In the genomic region with DNA sequence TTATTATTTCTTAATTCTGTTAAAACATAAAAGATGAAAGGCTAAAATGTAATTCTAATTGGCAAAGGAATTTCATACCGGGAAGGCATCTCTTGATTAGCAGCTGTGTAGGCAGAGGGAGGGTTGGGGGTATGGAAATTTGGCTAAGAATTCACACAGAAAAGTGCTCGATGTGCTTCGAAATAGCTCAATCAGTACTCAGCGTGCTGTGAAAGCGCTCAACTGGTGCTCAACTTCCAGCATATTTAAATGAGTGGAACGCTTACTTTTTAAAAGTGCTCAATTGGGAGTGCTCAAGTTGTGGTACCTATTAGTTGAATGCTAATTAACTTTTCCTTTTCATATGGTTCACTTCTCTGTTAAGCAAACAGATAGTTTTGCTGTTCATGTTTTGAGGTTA, we compare ENCODE assay signal across 30 cellular contexts.
"Had no signal": no experiment of that assay in that cellular context is flagged by ENCODE, and none has a peak within 500 bp of the region (broad histone marks: within the 10 kb centered on the region; RNA-seq: fewer than 3 reads in every experiment).

No MANE protein-coding gene starts in this region.

- H3K27me3 ChIP-seq: ascending aorta, body of pancreas had no signal

- H3K36me3 ChIP-seq: ascending aorta, WERI-Rb-1 had no signal

- H3K4me1 Mint-ChIP-seq: activated CD8-positive, alpha-beta memory T cell treated with anti-CD3 and anti-CD28 coated beads, Interleukin-2, amount 10 ng/mL, durations not matched to agents 7 days and 5 days; activated naive CD8-positive, alpha-beta T cell treated with anti-CD3 and anti-CD28 coated beads, Interleukin-2, amount 50 U/mL, for 24 hours had no signal

- H3K4me3 ChIP-seq: ascending aorta, body of pancreas, SK-N-MC had no signal

- H3K27ac ChIP-seq: ascending aorta, body of pancreas, SK-N-MC, WERI-Rb-1 had no signal

- H3K27me3 Mint-ChIP-seq: activated CD8-positive, alpha-beta memory T cell treated with anti-CD3 and anti-CD28 coated beads, Interleukin-2, amount 10 ng/mL, durations not matched to agents 7 days and 5 days; activated naive CD8-positive, alpha-beta T cell treated with anti-CD3 and anti-CD28 coated beads, Interleukin-2, amount 50 U/mL, for 24 hours; activated T-cell treated with anti-CD3 and anti-CD28 coated beads, Interleukin-2, amount 50 U/mL, for 24 hours had no signal

- H3K36me3 Mint-ChIP-seq: activated CD8-positive, alpha-beta memory T cell treated with anti-CD3 and anti-CD28 coated beads, Interleukin-2, amount 10 ng/mL, durations not matched to agents 7 days and 5 days; activated naive CD4-positive, alpha-beta T cell treated with anti-CD3 and anti-CD28 coated beads, Interleukin-2, amount 50 U/mL, for 72 hours had no signal

- H3K27ac Mint-ChIP-seq: activated CD8-positive, alpha-beta memory T cell treated with anti-CD3 and anti-CD28 coated beads, Interleukin-2, amount 10 ng/mL, durations not matched to agents 7 days and 5 days; activated naive CD4-positive, alpha-beta T cell treated with anti-CD3 and anti-CD28 coated beads, Interleukin-2, amount 50 U/mL, for 72 hours; activated naive CD8-positive, alpha-beta T cell treated with anti-CD3 and anti-CD28 coated beads, Interleukin-2, amount 50 U/mL, for 24 hours; activated T-cell treated with anti-CD3 and anti-CD28 coated beads, Interleukin-2, amount 50 U/mL, for 24 hours; activated T-helper 1 cell treated with anti-CD3 and anti-CD28 coated beads, Interleukin-12 subunit alpha, Interleukin-12 subunit beta, Interleukin-2, Interleukin-4 antibody, amounts not matched to agents 30 ng/mL and 10 ng/mL and 1 ng/mL, durations not matched to agents 14 hours and 24 hours and 36 hours had no signal

- H3K4me3 Mint-ChIP-seq: activated CD8-positive, alpha-beta memory T cell treated with anti-CD3 and anti-CD28 coated beads, Interleukin-2, amount 10 ng/mL, durations not matched to agents 7 days and 5 days; activated naive CD8-positive, alpha-beta T cell treated with anti-CD3 and anti-CD28 coated beads, Interleukin-2, amount 50 U/mL, for 24 hours; activated T-cell treated with anti-CD3 and anti-CD28 coated beads, Interleukin-2, amount 50 U/mL, for 24 hours; activated T-helper 1 cell treated with anti-CD3 and anti-CD28 coated beads, Interleukin-12 subunit alpha, Interleukin-12 subunit beta, Interleukin-2, Interleukin-4 antibody, amounts not matched to agents 30 ng/mL and 10 ng/mL and 1 ng/mL, durations not matched to agents 14 hours and 24 hours and 36 hours had no signal

- H3K4me1 ChIP-seq: ascending aorta, body of pancreas had no signal

- H3K9me3 ChIP-seq: ascending aorta, body of pancreas had no signal

- ATAC-seq: activated CD8-positive, alpha-beta memory T cell treated with anti-CD3 and anti-CD28 coated beads, Interleukin-2, amount 10 ng/mL, durations not matched to agents 7 days and 5 days; activated naive CD4-positive, alpha-beta T cell treated with anti-CD3 and anti-CD28 coated beads, Interleukin-2, amount 50 U/mL, for 72 hours; activated naive CD8-positive, alpha-beta T cell treated with anti-CD3 and anti-CD28 coated beads, Interleukin-2, amount 50 U/mL, for 24 hours; body of pancreas; Panc1; Right ventricle myocardium inferior had no signal

- DNase-seq: activated CD4-positive, alpha-beta T cell treated with anti-CD3 and anti-CD28 coated beads for 48 hours; activated CD4-positive, alpha-beta T cell treated with anti-CD3 and anti-CD28 coated beads, Interleukin-2, amount 50 U/mL, for 4 hours; activated CD4-positive, CD25-positive, alpha-beta regulatory T cell treated with anti-CD3 and anti-CD28 coated beads, Interleukin-2, amount 50 U/mL, for 72 hours; activated CD8-positive, alpha-beta memory T cell treated with anti-CD3 and anti-CD28 coated beads, Interleukin-2, amount 10 ng/mL, durations not matched to agents 7 days and 5 days; activated effector memory CD4-positive, alpha-beta T cell treated with Interleukin-2 at 50 U/mL for 16 hours; activated naive CD4-positive, alpha-beta T cell treated with Interleukin-2 at 50 U/mL for 16 hours; activated naive CD8-positive, alpha-beta T cell treated with anti-CD3 and anti-CD28 coated beads, Interleukin-2, amount 50 U/mL, for 24 hours; activated T-cell treated with anti-CD3 and anti-CD28 coated beads, Interleukin-2, amount 50 U/mL, for 24 hours; amniotic stem cell; body of pancreas; central memory CD4-positive, alpha-beta T cell; Karpas-422; MM.1S; NCI-H1105; NCI-H1436; NCI-H1694 treated with DMSO at 0.1 percent for 48 hours; NCI-H2029 treated with DMSO at 0.1 percent for 48 hours; NCI-H345; NCI-H510A; NCI-H526 treated with DMSO at 0.1 percent for 48 hours; NCI-H82; RPMI8226; T-helper 1 cell; WERI-Rb-1 had no signal

- H3K9me3 Mint-ChIP-seq: activated T-helper 1 cell treated with anti-CD3 and anti-CD28 coated beads, Interleukin-12 subunit alpha, Interleukin-12 subunit beta, Interleukin-2, Interleukin-4 antibody, amounts not matched to agents 30 ng/mL and 10 ng/mL and 1 ng/mL, durations not matched to agents 14 hours and 24 hours and 36 hours had no signal
